Comparison of ENCODE assay signal across 25 cellular contexts in genomic region chr12:132715874-132716273, GRCh38.
"Had no signal": no experiment of that assay in that cellular context is flagged by ENCODE, and none has a peak within 500 bp of the region (broad histone marks: within the 10 kb centered on the region; RNA-seq: fewer than 3 reads in every experiment).

No MANE protein-coding gene starts in this region.

- H3K27ac ChIP-seq: heart right ventricle, hepatocyte, pancreas, prostate gland, sigmoid colon, spleen, suprapubic skin, thoracic aorta, tibial artery, upper lobe of right lung had no signal

- H3K27me3 ChIP-seq: heart right ventricle, hepatocyte, pancreas, sigmoid colon, spleen, suprapubic skin, tibial artery, upper lobe of right lung had no signal

- H3K9me3 ChIP-seq: heart right ventricle, mucosa of descending colon, pancreas, prostate gland, sigmoid colon, spleen, suprapubic skin, thoracic aorta, tibial artery, upper lobe of right lung had no signal

- ATAC-seq: heart right ventricle; mucosa of descending colon; naive thymus-derived CD4-positive, alpha-beta T cell; natural killer cell treated with Interleukin-12 subunit alpha and Interleukin-12 subunit beta and Interleukin-15 and Interleukin-18, amount 100 ng/mL, for 72 hours; pancreas; right cardiac atrium; stimulated activated effector memory CD8-positive, alpha-beta T cell treated with anti-CD3 and anti-CD28 coated beads, Interleukin-12 subunit alpha, Interleukin-12 subunit beta, amount 100 ng/mL, for 72 hours; upper lobe of right lung had no signal

- DNase-seq: heart right ventricle; islet precursor cell; midbrain; mucosa of descending colon; naive thymus-derived CD4-positive, alpha-beta T cell; nucleus accumbens; retina; right cardiac atrium; sigmoid colon; small intestine; spleen; stimulated activated CD4-positive, alpha-beta T cell treated with anti-CD3 and anti-CD28 coated beads, Interleukin-4, amount 100 ng/mL, for 24 hours; stimulated activated naive CD4-positive, alpha-beta T cell; tibial artery; trophoblast cell; upper lobe of right lung had no signal

- FAIRE-seq: pancreas, small intestine, urothelium cell line had no signal

- H3K4me3 ChIP-seq: heart right ventricle, hepatocyte, lung, mucosa of descending colon, pancreas, prostate gland, sigmoid colon, spleen, suprapubic skin, thoracic aorta, tibial artery, upper lobe of right lung had no signal
